In the genomic region with DNA sequence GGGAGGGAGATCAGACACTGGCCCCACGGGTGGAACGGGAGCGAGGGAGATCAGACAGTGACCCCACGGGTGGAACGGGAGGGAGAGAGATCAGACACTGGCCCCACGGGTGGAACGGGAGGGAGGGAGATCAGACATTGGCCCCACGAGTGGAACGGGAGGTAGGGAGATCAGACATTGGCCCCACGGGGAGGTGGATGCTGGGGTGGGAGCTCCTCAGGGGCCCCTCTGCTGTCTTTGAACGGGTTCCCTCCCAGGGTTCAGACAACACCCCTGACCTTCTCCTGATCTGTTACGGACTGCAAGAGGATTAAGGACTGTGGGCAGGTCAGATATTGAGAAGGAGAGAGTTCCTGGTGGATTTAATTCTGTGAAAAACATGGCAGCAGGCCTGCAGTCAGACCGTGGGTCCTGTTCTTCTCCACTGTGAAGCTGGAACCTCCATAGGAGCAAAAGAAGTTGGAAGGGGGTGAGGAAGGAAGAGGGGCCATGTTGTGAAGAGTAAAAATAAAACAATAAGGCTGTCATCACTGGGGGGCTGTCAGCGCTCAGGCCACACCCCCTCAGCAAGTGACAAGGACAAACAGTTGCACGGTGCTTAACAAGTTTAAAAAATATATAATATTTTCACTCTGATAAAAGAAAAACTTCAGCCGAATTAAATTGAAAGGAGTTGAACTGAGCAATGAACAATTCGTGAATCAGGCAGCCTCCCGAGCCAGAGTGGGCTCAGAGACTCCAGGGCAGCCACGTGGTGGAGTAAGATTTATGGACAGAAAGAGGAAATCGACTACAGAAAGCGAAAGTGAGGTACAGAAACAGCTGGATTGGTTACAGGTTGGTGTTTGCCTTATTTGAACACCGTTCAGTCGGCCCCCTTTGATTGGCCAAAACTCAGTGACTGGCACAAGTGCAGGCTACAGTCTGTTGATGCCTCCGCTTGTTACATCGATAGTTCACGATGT, we compare ENCODE assay signal across 1 cellular context.
TF ChIP-seq lines count a peak whose summit lies in the region.

No MANE protein-coding gene starts in this region.

TF ChIP-seq in GM23338, 12 proteins besides CTCF, POLR2A, EP300 and RAD21 (continued from another document):
- TF ChIP-seq, protein P1, sequence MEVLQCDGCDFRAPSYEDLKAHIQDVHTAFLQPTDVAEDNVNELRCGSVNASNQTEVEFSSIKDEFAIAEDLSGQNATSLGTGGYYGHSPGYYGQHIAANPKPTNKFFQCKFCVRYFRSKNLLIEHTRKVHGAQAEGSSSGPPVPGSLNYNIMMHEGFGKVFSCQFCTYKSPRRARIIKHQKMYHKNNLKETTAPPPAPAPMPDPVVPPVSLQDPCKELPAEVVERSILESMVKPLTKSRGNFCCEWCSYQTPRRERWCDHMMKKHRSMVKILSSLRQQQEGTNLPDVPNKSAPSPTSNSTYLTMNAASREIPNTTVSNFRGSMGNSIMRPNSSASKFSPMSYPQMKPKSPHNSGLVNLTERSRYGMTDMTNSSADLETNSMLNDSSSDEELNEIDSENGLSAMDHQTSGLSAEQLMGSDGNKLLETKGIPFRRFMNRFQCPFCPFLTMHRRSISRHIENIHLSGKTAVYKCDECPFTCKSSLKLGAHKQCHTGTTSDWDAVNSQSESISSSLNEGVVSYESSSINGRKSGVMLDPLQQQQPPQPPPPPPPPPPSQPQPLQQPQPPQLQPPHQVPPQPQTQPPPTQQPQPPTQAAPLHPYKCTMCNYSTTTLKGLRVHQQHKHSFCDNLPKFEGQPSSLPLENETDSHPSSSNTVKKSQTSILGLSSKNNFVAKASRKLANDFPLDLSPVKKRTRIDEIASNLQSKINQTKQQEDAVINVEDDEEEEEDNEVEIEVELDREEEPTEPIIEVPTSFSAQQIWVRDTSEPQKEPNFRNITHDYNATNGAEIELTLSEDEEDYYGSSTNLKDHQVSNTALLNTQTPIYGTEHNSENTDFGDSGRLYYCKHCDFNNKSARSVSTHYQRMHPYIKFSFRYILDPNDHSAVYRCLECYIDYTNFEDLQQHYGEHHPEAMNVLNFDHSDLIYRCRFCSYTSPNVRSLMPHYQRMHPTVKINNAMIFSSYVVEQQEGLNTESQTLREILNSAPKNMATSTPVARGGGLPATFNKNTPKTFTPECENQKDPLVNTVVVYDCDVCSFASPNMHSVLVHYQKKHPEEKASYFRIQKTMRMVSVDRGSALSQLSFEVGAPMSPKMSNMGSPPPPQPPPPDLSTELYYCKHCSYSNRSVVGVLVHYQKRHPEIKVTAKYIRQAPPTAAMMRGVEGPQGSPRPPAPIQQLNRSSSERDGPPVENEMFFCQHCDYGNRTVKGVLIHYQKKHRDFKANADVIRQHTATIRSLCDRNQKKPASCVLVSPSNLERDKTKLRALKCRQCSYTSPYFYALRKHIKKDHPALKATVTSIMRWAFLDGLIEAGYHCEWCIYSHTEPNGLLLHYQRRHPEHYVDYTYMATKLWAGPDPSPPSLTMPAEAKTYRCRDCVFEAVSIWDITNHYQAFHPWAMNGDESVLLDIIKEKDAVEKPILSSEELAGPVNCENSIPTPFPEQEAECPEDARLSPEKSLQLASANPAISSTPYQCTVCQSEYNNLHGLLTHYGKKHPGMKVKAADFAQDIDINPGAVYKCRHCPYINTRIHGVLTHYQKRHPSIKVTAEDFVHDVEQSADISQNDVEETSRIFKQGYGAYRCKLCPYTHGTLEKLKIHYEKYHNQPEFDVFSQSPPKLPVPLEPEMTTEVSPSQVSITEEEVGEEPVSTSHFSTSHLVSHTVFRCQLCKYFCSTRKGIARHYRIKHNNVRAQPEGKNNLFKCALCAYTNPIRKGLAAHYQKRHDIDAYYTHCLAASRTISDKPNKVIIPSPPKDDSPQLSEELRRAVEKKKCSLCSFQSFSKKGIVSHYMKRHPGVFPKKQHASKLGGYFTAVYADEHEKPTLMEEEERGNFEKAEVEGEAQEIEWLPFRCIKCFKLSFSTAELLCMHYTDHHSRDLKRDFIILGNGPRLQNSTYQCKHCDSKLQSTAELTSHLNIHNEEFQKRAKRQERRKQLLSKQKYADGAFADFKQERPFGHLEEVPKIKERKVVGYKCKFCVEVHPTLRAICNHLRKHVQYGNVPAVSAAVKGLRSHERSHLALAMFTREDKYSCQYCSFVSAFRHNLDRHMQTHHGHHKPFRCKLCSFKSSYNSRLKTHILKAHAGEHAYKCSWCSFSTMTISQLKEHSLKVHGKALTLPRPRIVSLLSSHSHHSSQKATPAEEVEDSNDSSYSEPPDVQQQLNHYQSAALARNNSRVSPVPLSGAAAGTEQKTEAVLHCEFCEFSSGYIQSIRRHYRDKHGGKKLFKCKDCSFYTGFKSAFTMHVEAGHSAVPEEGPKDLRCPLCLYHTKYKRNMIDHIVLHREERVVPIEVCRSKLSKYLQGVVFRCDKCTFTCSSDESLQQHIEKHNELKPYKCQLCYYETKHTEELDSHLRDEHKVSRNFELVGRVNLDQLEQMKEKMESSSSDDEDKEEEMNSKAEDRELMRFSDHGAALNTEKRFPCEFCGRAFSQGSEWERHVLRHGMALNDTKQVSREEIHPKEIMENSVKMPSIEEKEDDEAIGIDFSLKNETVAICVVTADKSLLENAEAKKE (CRISPR knock-in tag; IDR thresholded peaks at IDR 0.05): no peak
- TF ChIP-seq ZNF114 (CRISPR knock-in tag; IDR thresholded peaks at IDR 0.05): no peak
